23 cellular contexts compared by ENCODE assay signal in the genomic region with DNA sequence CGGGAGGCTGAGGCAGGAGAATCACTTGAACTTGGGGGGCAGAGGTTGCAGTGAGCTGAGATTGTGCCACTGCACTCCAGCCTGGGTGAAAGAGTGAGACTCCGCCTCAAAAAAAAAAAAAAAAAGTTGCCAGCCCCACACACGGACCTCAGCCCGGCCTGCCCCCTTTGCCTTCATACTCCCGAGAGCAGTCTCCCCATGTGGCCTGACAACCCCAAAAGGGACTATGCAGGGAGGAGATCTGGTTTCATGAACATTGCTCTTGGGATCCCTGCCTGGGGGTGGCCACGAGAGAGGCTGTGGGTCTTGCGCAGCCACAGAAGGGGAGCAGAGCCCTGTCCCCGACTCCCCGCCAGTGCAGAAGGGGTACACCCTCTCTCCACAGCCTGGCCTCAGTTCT. TPM values are rescaled to one million over a fixed set of nuclear protein-coding genes. Genes with fewer than 3 reads are reported as not detected.
DNase-seq lines count a peak whose midpoint lies in the region; ATAC-seq, FAIRE-seq and TF ChIP-seq lines count a peak whose summit lies in the region.
"Had no signal": no experiment of that assay in that cellular context is flagged by ENCODE, and none has a peak within 500 bp of the region (broad histone marks: within the 10 kb centered on the region; RNA-seq: fewer than 3 reads in every experiment).

No MANE protein-coding gene starts in this region.

- ATAC-seq in HepG2 = no peak
- ATAC-seq in right lobe of liver = no peak
- no peak for ATAC-seq in T-helper 17 cell
- ATAC-seq: CD8-positive, alpha-beta T cell; HCT116 had no signal

- no peak overlapping the region for H3K23ac ChIP-seq in neuronal stem cell (ENCODE audit: low read depth, low read length, poor library complexity)

- H3K4me2 ChIP-seq in HepG2 (ENCODE audit: low read depth, low read length) (peak overlapping the region; percentile 12; the same call in 1 of the 2 replicates), neuronal stem cell (ENCODE audit: insufficient read depth, low read length, poor library complexity, severe bottlenecking) (no peak overlapping the region)

- no peaks in the 10 kb centered on the region for H3K79me1 ChIP-seq in neuronal stem cell (ENCODE audit: low read depth, low read length)

- H3K27ac Mint-ChIP-seq in T-helper 17 cell = peak overlapping the region; percentile 97
- H3K27ac Mint-ChIP-seq: CD8-positive, alpha-beta T cell; HFFc6 had no signal

- H3K4me3 Mint-ChIP-seq in T-helper 17 cell = no peak overlapping the region
- H3K4me3 Mint-ChIP-seq: CD8-positive, alpha-beta T cell; H9; HFFc6 had no signal

- no peak for TF ChIP-seq RAD21 in HepG2 (CRISPR knock-in tag; IDR thresholded peaks at IDR 0.05)

- TF ChIP-seq CTCF in HepG2 (CRISPR knock-in tag; IDR thresholded peaks at IDR 0.05) = no peak
- TF ChIP-seq CTCF in right lobe of liver (IDR thresholded peaks at IDR 0.05) = no peak
- no peak for TF ChIP-seq CTCF in breast epithelium (IDR thresholded peaks at IDR 0.05)

- H4K20me1 ChIP-seq in HepG2 (ENCODE audit: insufficient read depth, low read length) = no peaks in the 10 kb centered on the region
- H4K20me1 ChIP-seq: BLaER1 had no signal

- peak overlapping the region; percentile 49 for H2BK12ac ChIP-seq in neuronal stem cell (ENCODE audit: low read length)

- H3K27ac ChIP-seq in HepG2 (ENCODE audit: extremely low read length, insufficient read depth, low read length) (no peak overlapping the region), right lobe of liver (no peak overlapping the region), neuronal stem cell (replicated peaks; ENCODE audit: low read length) (no peak overlapping the region), breast epithelium (no peak overlapping the region)
- H3K27ac ChIP-seq: 22Rv1, BLaER1, C4-2B had no signal

- POLR2A ChIA-PET in HepG2 (lab: Yijun Ruan, JAX) = no interaction called here

- H3K4me1 Mint-ChIP-seq in T-helper 17 cell = peaks cover 25% of the 10 kb centered on the region

- TF ChIP-seq EP300 in HepG2 (IDR thresholded peaks at IDR 0.05; ENCODE audit: low read depth in 2 of 2, low read length in 2 of 2) (no peak), HepG2 (CRISPR knock-in tag; IDR thresholded peaks at IDR 0.05; ENCODE audit: borderline replicate concordance) (no peak)

- no peaks in the 10 kb centered on the region for H3K27me3 Mint-ChIP-seq in T-helper 17 cell
- H3K27me3 Mint-ChIP-seq: B cell; CD4-positive, CD25-positive, alpha-beta regulatory T cell had no signal

- DNase-seq in HepG2 (ENCODE audit: low spot score) = no peak
- no peak for DNase-seq in right lobe of liver
- DNase-seq in T-helper 17 cell = no peak
- no peak for DNase-seq in neuronal stem cell (ENCODE audit: low spot score)
- no peak for DNase-seq in NCI-H1694 (lab: John Stamatoyannopoulos, UW)
- DNase-seq in NCI-H524 (lab: John Stamatoyannopoulos, UW) = no peak
- no peak for DNase-seq in breast epithelium (ENCODE audit: low spot score in 2 of 2)
- DNase-seq: Caco-2; CD4-positive, CD25-positive, alpha-beta regulatory T cell; CD8-positive, alpha-beta T cell; DMS153; DND-41; GDM1; H9; HFFc6 had no signal

- H3K9me3 ChIP-seq in HepG2 (ENCODE audit: low read length) = no peaks in the 10 kb centered on the region
- H3K9me3 ChIP-seq in right lobe of liver = no peaks in the 10 kb centered on the region
- no peaks in the 10 kb centered on the region for H3K9me3 ChIP-seq in T-helper 17 cell (ENCODE audit: control insufficient read depth, low read length, poor library complexity, severe bottlenecking)
- no peaks in the 10 kb centered on the region for H3K9me3 ChIP-seq in neuronal stem cell (replicated peaks in 1 of 2; ENCODE audit: control insufficient read depth in 2 of 2, insufficient read depth in 1 of 2, low read depth in 1 of 2, low read length in 2 of 2)
- no peaks in the 10 kb centered on the region for H3K9me3 ChIP-seq in breast epithelium
- H3K9me3 ChIP-seq: BLaER1, Caco-2 had no signal

- H3K27me3 ChIP-seq in HepG2 (ENCODE audit: control insufficient read depth in 1 of 2, insufficient read depth in 2 of 2, low read length in 2 of 2) (peaks cover 4 to 24% of the 10 kb centered on the region in 2 experiments; a peak in 4 of 5 replicates), right lobe of liver (no peaks in the 10 kb centered on the region), neuronal stem cell (ENCODE audit: control insufficient read depth in 3 of 3, insufficient read depth in 3 of 3, low read depth in 1 of 3, low read length in 3 of 3) (peaks cover 0 to 9% (median 0%) of the 10 kb centered on the region in 3 experiments), breast epithelium (peaks cover 0 to 14% of the 10 kb centered on the region in 2 donors)
- H3K27me3 ChIP-seq: BLaER1 had no signal

- peak overlapping the region; percentile 75 for H3K18ac ChIP-seq in neuronal stem cell (ENCODE audit: low read length)

- H2BK5ac ChIP-seq in neuronal stem cell (ENCODE audit: low read length) = no peak overlapping the region

- no TSS peak for BruUV-seq in HepG2 (replicated peaks; lab: Mats Ljungman, UMichigan)

- H3K36me3 ChIP-seq in HepG2 (replicated peaks in 1 of 2; ENCODE audit: control insufficient read depth in 1 of 2, insufficient read depth in 2 of 2, low read length in 2 of 2) = no peaks in the 10 kb centered on the region
- no peaks in the 10 kb centered on the region for H3K36me3 ChIP-seq in right lobe of liver
- H3K36me3 ChIP-seq in neuronal stem cell (replicated peaks in 1 of 2; ENCODE audit: control insufficient read depth in 2 of 2, insufficient read depth in 2 of 2, low read length in 2 of 2) = no peaks in the 10 kb centered on the region
- H3K36me3 ChIP-seq in breast epithelium = no peaks in the 10 kb centered on the region
- H3K36me3 ChIP-seq: BLaER1 had no signal

- in situ Hi-C loops in HepG2 (cut with HindIII; ENCODE audit: extremely low pct_ligation_motif_present, low pct_unique_long_range_greater_than_20kb) = no loop called here

- H3K14ac ChIP-seq in neuronal stem cell (ENCODE audit: low read length) = no peak overlapping the region

- H2AK5ac ChIP-seq in neuronal stem cell (ENCODE audit: low read depth, low read length) = no peak overlapping the region

- no peaks in the 10 kb centered on the region for H3K79me2 ChIP-seq in HepG2 (ENCODE audit: insufficient read depth, low read length)

- WGBS in HepG2 (ENCODE audit: low lambda C conversion rate) = 0% methylated on average over 5 of the region's 9 CpGs
- 0% methylated on average over 1 of the region's 9 CpGs for WGBS in right lobe of liver (ENCODE audit: insufficient coverage, low coverage, low lambda C conversion rate, missing lambda C conversion rate)
- WGBS in neuronal stem cell (ENCODE audit: extremely low coverage in 2 of 2, insufficient read length in 2 of 2, insufficient replicate concordance in 1 of 2), 2 donors = no CpG with 5 or more reads among the region's 9 CpGs

- H2AFZ ChIP-seq in HepG2 (ENCODE audit: low read length) (no peak overlapping the region), neuronal stem cell (ENCODE audit: low read length) (no peak overlapping the region)

- H2BK15ac ChIP-seq in neuronal stem cell (ENCODE audit: low read length) = peak overlapping the region; percentile 67

- no peak overlapping the region for H3K4ac ChIP-seq in neuronal stem cell (ENCODE audit: low read length)

- no peaks in the 10 kb centered on the region for H3K36me3 Mint-ChIP-seq in T-helper 17 cell (ENCODE audit: low read depth)
- H3K36me3 Mint-ChIP-seq: CD8-positive, alpha-beta T cell had no signal

- H2BK120ac ChIP-seq in neuronal stem cell (ENCODE audit: low read depth, low read length) = no peak overlapping the region

- no peak overlapping the region for H3K9ac ChIP-seq in HepG2 (ENCODE audit: insufficient read depth, low read depth, low read length)
- H3K9ac ChIP-seq in neuronal stem cell (ENCODE audit: low read depth, low read length, poor library complexity) = no peak overlapping the region
- H3K9ac ChIP-seq: BLaER1 had no signal

- no peak overlapping the region for H3K4me3 ChIP-seq in HepG2 (replicated peaks in 1 of 3; ENCODE audit: insufficient read depth in 1 of 3, low read depth in 2 of 3, low read length in 3 of 3)
- H3K4me3 ChIP-seq in right lobe of liver = no peak overlapping the region
- H3K4me3 ChIP-seq in neuronal stem cell (ENCODE audit: low read length in 2 of 2) = no peak overlapping the region
- H3K4me3 ChIP-seq in breast epithelium = no peak overlapping the region
- H3K4me3 ChIP-seq: BLaER1 had no signal

- intact Hi-C loops in HepG2 (cut with micrococcal nuclease; ENCODE audit: unreplicated experiment) = no loop called here
- intact Hi-C loops in right lobe of liver (cut with DNase I) = no loop called here
- intact Hi-C loops in breast epithelium (cut with DNase I; ENCODE audit: low total_unique reads) = no loop called here

- H4K8ac ChIP-seq in neuronal stem cell (ENCODE audit: low read depth, low read length) = no peak overlapping the region

- FAIRE-seq in HepG2 (lab: Jason Lieb, UNC) = no peak
- FAIRE-seq: A204.1, GM12891, H1 had no signal

- TF ChIP-seq POLR2A in HepG2 (IDR thresholded peaks at IDR 0.05; ENCODE audit: insufficient read depth in 1 of 2, low read depth in 2 of 2, low read length in 2 of 2) (no peak), right lobe of liver (IDR thresholded peaks at IDR 0.05) (no peak), breast epithelium (IDR thresholded peaks at IDR 0.05) (no peak)

- no peak overlapping the region for H4K91ac ChIP-seq in neuronal stem cell (ENCODE audit: low read depth, low read length, poor library complexity)

- CTCF ChIA-PET in HepG2 (lab: Yijun Ruan, JAX; ENCODE audit: low intra/inter-chr PET ratio, low total read pairs) = no interaction called here

- H3K4me1 ChIP-seq in HepG2 (ENCODE audit: insufficient read depth, low read length) (peaks cover 43% of the 10 kb centered on the region), right lobe of liver (no peaks in the 10 kb centered on the region), neuronal stem cell (ENCODE audit: control insufficient read depth in 2 of 2, insufficient read depth in 1 of 2, low read depth in 1 of 2, low read length in 2 of 2) (peaks cover 0 to 2% of the 10 kb centered on the region in 2 donors), breast epithelium (no peaks in the 10 kb centered on the region)
- H3K4me1 ChIP-seq: Caco-2 had no signal

RNA-seq across cellular contexts. Expression of a gene that starts 30.9 kb away (rescaled TPM):
- total RNA-seq in HepG2 (2016; rRNA removed; fragmentation: Illumina TruSeq; extraction: Trizol) (1.3 and 2.0 TPM in 2 replicates), right lobe of liver (10 to 100 TPM in 5 of 6 experiments, 1 to 10 TPM in 1; 7.9 to 21.5 (median 15.3) TPM), T-helper 17 cell (1,000 to 10,000 TPM; 1,097 to 1,799 TPM), breast epithelium (10 to 100 TPM; 20.2 to 31.4 (median 23.3) TPM)
- 0.40 and 0.44 TPM in 2 replicates for total RNA-seq in HepG2 (2016; cell fraction: cytosol; rRNA removed; fragmentation: Illumina TruSeq; extraction: Trizol; ENCODE audit: low read depth)
- total RNA-seq in HepG2 (2016; cell fraction: insoluble cytoplasmic fraction; rRNA removed; fragmentation: Illumina TruSeq; extraction: Trizol) = 0.91 and 2.6 TPM in 2 replicates
- 0.79 and 1.5 TPM in 2 replicates for total RNA-seq in HepG2 (2016; cell fraction: membrane; rRNA removed; fragmentation: Illumina TruSeq; extraction: Trizol)
- 3.3 and 3.7 TPM in 2 replicates for total RNA-seq in HepG2 (2016; cell fraction: nucleus; rRNA removed; fragmentation: Illumina TruSeq; extraction: Trizol)
- 1.8 and 2.5 TPM in 2 replicates for polyA plus RNA-seq in HepG2 (2011; rRNA removed)
- polyA plus RNA-seq in HepG2 (2011; cell fraction: cytosol; rRNA removed) = 1.4 and 1.8 TPM in 2 replicates
- 3.9 and 4.1 TPM in 2 replicates for polyA plus RNA-seq in HepG2 (2011; cell fraction: nucleus; rRNA removed)
- polyA plus RNA-seq in HepG2 (2012) = 1.7 and 2.4 TPM in 2 replicates
- 0.36 and 0.60 TPM in 2 replicates for polyA plus RNA-seq in HepG2 (2016; cell fraction: cytosol; fragmentation: Illumina TruSeq; extraction: Trizol; ENCODE audit: low read depth)
- 0.71 and 0.82 TPM in 2 replicates for polyA plus RNA-seq in HepG2 (2016; cell fraction: insoluble cytoplasmic fraction; fragmentation: Illumina TruSeq; extraction: Trizol; ENCODE audit: low read depth)
- 0.50 and 0.76 TPM in 2 replicates for polyA plus RNA-seq in HepG2 (2016; cell fraction: membrane; fragmentation: Illumina TruSeq; extraction: Trizol; ENCODE audit: low read depth)
- 3.5 and 7.3 TPM in 2 replicates for polyA plus RNA-seq in HepG2 (2016; cell fraction: nucleus; fragmentation: Illumina TruSeq; extraction: Trizol; ENCODE audit: insufficient read depth, low read depth)
- polyA minus RNA-seq in HepG2 (2011; rRNA and poly(A)+ RNA removed; ENCODE audit: low replicate concordance) = 4.6 and 72.7 TPM in 2 replicates
- 1.7 and 2.8 TPM in 2 replicates for polyA minus RNA-seq in HepG2 (2011; cell fraction: cytosol; rRNA and poly(A)+ RNA removed)
- 1.6 and 1.8 TPM in 2 replicates for polyA minus RNA-seq in HepG2 (2011; cell fraction: nucleus; rRNA and poly(A)+ RNA removed)
- polyA plus RNA-seq in neuronal stem cell (2013, experiment 1 of 2) = 0.74 TPM
- polyA plus RNA-seq in neuronal stem cell (2013, experiment 2 of 2) = 0.72 TPM

Comparison
In these comparisons a context has a peak if more than half of its experiments do, and no peak if none do; other contexts are left out.
1. RNA of a gene that starts 30.9 kb away (total RNA-seq): 1,097 to 1,799 TPM in T-helper 17 cell; 20.2 to 31.4 TPM in breast epithelium, 7.9 to 21.5 TPM in right lobe of liver and 0.40 to 3.7 TPM in HepG2; every median in the first group is over 10 times any median in the second.